12 cellular contexts compared by ENCODE assay signal in the genomic region with DNA sequence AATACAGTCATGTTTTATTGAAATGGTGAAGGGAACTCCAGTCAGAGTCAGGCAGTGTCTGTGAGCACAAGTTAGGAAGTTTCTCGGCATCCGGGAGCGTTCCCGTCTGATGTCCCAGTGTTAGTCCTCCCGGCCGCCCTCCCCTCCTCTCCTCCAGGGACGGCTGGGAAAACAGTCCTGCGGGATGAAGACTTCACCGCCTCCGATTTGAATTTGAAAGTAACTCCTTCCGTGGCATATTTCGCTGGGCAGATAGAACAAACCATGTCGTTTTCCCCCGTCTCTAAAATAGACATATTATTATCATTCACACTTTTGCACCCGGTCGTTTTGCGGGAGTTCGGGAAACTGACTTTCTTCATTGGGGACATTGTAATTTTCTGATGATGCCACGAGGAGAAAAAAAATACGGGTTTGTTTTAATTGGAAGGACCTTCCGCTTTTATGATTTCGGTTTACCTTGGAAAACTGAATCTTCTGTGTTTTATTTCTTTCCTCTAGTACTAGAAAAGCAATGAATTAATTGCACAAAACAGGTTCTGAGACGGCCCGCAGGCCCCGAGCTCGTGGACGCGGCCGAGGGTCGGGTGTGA.
DNase-seq lines count a peak whose midpoint lies in the region; ATAC-seq, FAIRE-seq and TF ChIP-seq lines count a peak whose summit lies in the region.
"Had no signal": no experiment of that assay in that cellular context is flagged by ENCODE, and none has a peak within 500 bp of the region (broad histone marks: within the 10 kb centered on the region; RNA-seq: fewer than 3 reads in every experiment).

No MANE protein-coding gene starts in this region.

- intact Hi-C loops in GM12878 (cut with micrococcal nuclease; ENCODE audit: unreplicated experiment) (no loop called here), right lobe of liver (cut with DNase I) (loop anchor here in 1 of 2 donors (10.0 kb wide), 1 partner anchor 240 kb away; no protein-coding TSS in a partner anchor), thyroid gland (cut with DNase I) (no loop called here)

- H3K4me1 ChIP-seq in GM12878 (ENCODE audit: control insufficient read depth, insufficient read depth, low read length), result no peaks in the 10 kb centered on the region
- peaks cover 0 to 8% (median 0%) of the 10 kb centered on the region in 4 donors for H3K4me1 ChIP-seq in right lobe of liver
- H3K4me1 ChIP-seq in thyroid gland, result peaks cover 8 to 11% of the 10 kb centered on the region in 2 donors
- H3K4me1 ChIP-seq: Caco-2 had no signal

- CTCF ChIA-PET in GM12878 (lab: Yijun Ruan, JAX), result no interaction called here

- H3K9me3 Mint-ChIP-seq in activated T-cell treated with anti-CD3 and anti-CD28 coated beads, Interleukin-2, amount 50 U/mL, for 72 hours, result no peaks in the 10 kb centered on the region

- peak overlapping the region; percentile 36; the same call in 1 of the 2 replicates for H3K4me3 ChIP-seq in GM12878
- H3K4me3 ChIP-seq in right lobe of liver, result peak overlapping the region; percentile 43 to 45 (median 43)
- H3K4me3 ChIP-seq in thyroid gland (replicated peaks in 1 of 3), result peak overlapping the region; percentile 4 to 21 (median 6)

- H3K79me2 ChIP-seq in GM12878 (ENCODE audit: control insufficient read depth, insufficient read depth, low read length), result no peaks in the 10 kb centered on the region

- no peak for FAIRE-seq in GM12878 (lab: Jason Lieb, UNC)

- no peak for TF ChIP-seq EP300 in GM12878 (IDR thresholded peaks at IDR 0.05; ENCODE audit: borderline replicate concordance in 1 of 2, control insufficient read depth in 1 of 2, low read depth in 2 of 2, low read length in 2 of 2)

- no peak for TF ChIP-seq RAD21 in GM12878 (IDR thresholded peaks at IDR 0.05; ENCODE audit: insufficient read depth, low read depth, low read length)

- WGBS in GM12878 (ENCODE audit: insufficient coverage, insufficient replicate concordance, low lambda C conversion rate, missing lambda C conversion rate), result 7% methylated on average over 30 of the region's 30 CpGs
- 3% methylated on average over 30 of the region's 30 CpGs for WGBS in right lobe of liver (ENCODE audit: insufficient coverage, low coverage, low lambda C conversion rate, missing lambda C conversion rate)
- 6% methylated on average over 30 of the region's 30 CpGs for WGBS in thyroid gland, 2 donors

- no peak for ATAC-seq in activated T-cell treated with anti-CD3 and anti-CD28 coated beads, Interleukin-2, amount 50 U/mL, for 72 hours (replicated peaks in 1 of 2)
- ATAC-seq in GM12878 (no peak), right lobe of liver (peak; percentile 29 to 63 (median 42)), GM18867 (IDR thresholded peaks at IDR 0.05; ENCODE audit: unreplicated experiment) (no peak)

- TF ChIP-seq CTCF in GM12878 (IDR thresholded peaks at IDR 0.05 in 2 of 3, conservative IDR thresholded peaks at IDR 0.05 in 1 of 3; ENCODE audit: control insufficient read depth in 2 of 3, extremely low read depth in 1 of 3, insufficient read depth in 1 of 3, low read depth in 3 of 3, low read length in 3 of 3), result no peak
- no peak for TF ChIP-seq CTCF in right lobe of liver (IDR thresholded peaks at IDR 0.05)
- no peak for TF ChIP-seq CTCF in thyroid gland (IDR thresholded peaks at IDR 0.05)

- H3K4me1 Mint-ChIP-seq in activated T-cell treated with anti-CD3 and anti-CD28 coated beads, Interleukin-2, amount 50 U/mL, for 72 hours (ENCODE audit: low read depth), result peaks cover 11% of the 10 kb centered on the region

- no peak for DNase-seq in activated T-cell treated with anti-CD3 and anti-CD28 coated beads, Interleukin-2, amount 50 U/mL, for 72 hours
- DNase-seq in activated T-cell treated with anti-CD3 and anti-CD28 coated beads for 4 hours, result no peak
- no peak for DNase-seq in GM12878 (ENCODE audit: low read depth, low spot score)
- DNase-seq in right lobe of liver, result no peak
- no peak for DNase-seq in thyroid gland
- no peak for DNase-seq in putamen (ENCODE audit: low spot score)
- DNase-seq in NCI-H69 (lab: John Stamatoyannopoulos, UW), result no peak
- DNase-seq: activated CD4-positive, alpha-beta T cell treated with anti-CD3 and anti-CD28 coated beads, Interleukin-2, amount 50 U/mL, for 4 hours; Caco-2; left cardiac atrium; NCI-H1930 had no signal

- in situ Hi-C loops in GM12878 (cut with MboI), result no loop called here

- H3K9me3 ChIP-seq in GM12878 (replicated peaks; ENCODE audit: control insufficient read depth, insufficient read depth, low read length) (no peaks in the 10 kb centered on the region), right lobe of liver (no peaks in the 10 kb centered on the region), thyroid gland (no peaks in the 10 kb centered on the region)
- H3K9me3 ChIP-seq: Caco-2 had no signal

- H3K4me3 Mint-ChIP-seq in activated T-cell treated with anti-CD3 and anti-CD28 coated beads, Interleukin-2, amount 50 U/mL, for 72 hours, result peak overlapping the region; percentile 75 to 84

- TF ChIP-seq POLR2A in GM12878 (IDR thresholded peaks at IDR 0.05; ENCODE audit: low read depth, low read length), result no peak
- no peak for TF ChIP-seq POLR2A in right lobe of liver (IDR thresholded peaks at IDR 0.05)
- TF ChIP-seq POLR2A in thyroid gland (IDR thresholded peaks at IDR 0.05), result no peak

- H4K20me1 ChIP-seq in GM12878 (ENCODE audit: control insufficient read depth, insufficient read depth), result no peaks in the 10 kb centered on the region

- no peaks in the 10 kb centered on the region for H3K36me3 Mint-ChIP-seq in activated T-cell treated with anti-CD3 and anti-CD28 coated beads, Interleukin-2, amount 50 U/mL, for 72 hours (ENCODE audit: insufficient read depth in 2 of 2)

- POLR2A ChIA-PET in GM12878 (lab: Charles Lee), result no interaction called here

- RAD21 ChIA-PET in GM12878 (lab: Charles Lee; ENCODE audit: unreplicated experiment), result no interaction called here

- H3K36me3 ChIP-seq in GM12878 (ENCODE audit: control insufficient read depth in 2 of 2, insufficient read depth in 2 of 2, low read length in 1 of 2) (no peaks in the 10 kb centered on the region), right lobe of liver (no peaks in the 10 kb centered on the region), thyroid gland (no peaks in the 10 kb centered on the region)

- H3K27ac Mint-ChIP-seq in activated T-cell treated with anti-CD3 and anti-CD28 coated beads, Interleukin-2, amount 50 U/mL, for 72 hours, result no peak overlapping the region

- BruUV-seq in GM12878 (replicated peaks; lab: Mats Ljungman, UMichigan), result no TSS peak

- H3K27me3 ChIP-seq in GM12878 (replicated peaks in 1 of 2; ENCODE audit: control insufficient read depth in 2 of 2, insufficient read depth in 2 of 2, low read length in 1 of 2) (peaks cover 0 to 12% of the 10 kb centered on the region in 2 experiments; a peak in 2 of 4 replicates), right lobe of liver (no peaks in the 10 kb centered on the region), thyroid gland (peaks cover 20% of the 10 kb centered on the region)

- H3K27ac ChIP-seq in GM12878 (ENCODE audit: control insufficient read depth, insufficient read depth) (no peak overlapping the region), right lobe of liver (no peak overlapping the region), thyroid gland (no peak overlapping the region)

- SMC1A ChIA-PET in GM12878 (lab: Charles Lee; ENCODE audit: uncharacterized antibody, unreplicated experiment), result no interaction called here

- H3K27me3 Mint-ChIP-seq in activated T-cell treated with anti-CD3 and anti-CD28 coated beads, Interleukin-2, amount 50 U/mL, for 72 hours (ENCODE audit: low read depth), result peaks cover 50% of the 10 kb centered on the region

- peak overlapping the region; percentile 24 for H3K4me2 ChIP-seq in GM12878 (ENCODE audit: control insufficient read depth, insufficient read depth)

- no peak overlapping the region for H3K9ac ChIP-seq in GM12878 (ENCODE audit: control insufficient read depth, insufficient read depth, low read length)

- H2AFZ ChIP-seq in GM12878 (ENCODE audit: control insufficient read depth, low read depth, low read length), result no peak overlapping the region

TF ChIP-seq in GM12878, 131 proteins besides CTCF, POLR2A, EP300 and RAD21 (continues in another document):
- TF ChIP-seq, protein P1, sequence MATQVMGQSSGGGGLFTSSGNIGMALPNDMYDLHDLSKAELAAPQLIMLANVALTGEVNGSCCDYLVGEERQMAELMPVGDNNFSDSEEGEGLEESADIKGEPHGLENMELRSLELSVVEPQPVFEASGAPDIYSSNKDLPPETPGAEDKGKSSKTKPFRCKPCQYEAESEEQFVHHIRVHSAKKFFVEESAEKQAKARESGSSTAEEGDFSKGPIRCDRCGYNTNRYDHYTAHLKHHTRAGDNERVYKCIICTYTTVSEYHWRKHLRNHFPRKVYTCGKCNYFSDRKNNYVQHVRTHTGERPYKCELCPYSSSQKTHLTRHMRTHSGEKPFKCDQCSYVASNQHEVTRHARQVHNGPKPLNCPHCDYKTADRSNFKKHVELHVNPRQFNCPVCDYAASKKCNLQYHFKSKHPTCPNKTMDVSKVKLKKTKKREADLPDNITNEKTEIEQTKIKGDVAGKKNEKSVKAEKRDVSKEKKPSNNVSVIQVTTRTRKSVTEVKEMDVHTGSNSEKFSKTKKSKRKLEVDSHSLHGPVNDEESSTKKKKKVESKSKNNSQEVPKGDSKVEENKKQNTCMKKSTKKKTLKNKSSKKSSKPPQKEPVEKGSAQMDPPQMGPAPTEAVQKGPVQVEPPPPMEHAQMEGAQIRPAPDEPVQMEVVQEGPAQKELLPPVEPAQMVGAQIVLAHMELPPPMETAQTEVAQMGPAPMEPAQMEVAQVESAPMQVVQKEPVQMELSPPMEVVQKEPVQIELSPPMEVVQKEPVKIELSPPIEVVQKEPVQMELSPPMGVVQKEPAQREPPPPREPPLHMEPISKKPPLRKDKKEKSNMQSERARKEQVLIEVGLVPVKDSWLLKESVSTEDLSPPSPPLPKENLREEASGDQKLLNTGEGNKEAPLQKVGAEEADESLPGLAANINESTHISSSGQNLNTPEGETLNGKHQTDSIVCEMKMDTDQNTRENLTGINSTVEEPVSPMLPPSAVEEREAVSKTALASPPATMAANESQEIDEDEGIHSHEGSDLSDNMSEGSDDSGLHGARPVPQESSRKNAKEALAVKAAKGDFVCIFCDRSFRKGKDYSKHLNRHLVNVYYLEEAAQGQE (IDR thresholded peaks at IDR 0.05; ENCODE audit: low read depth, low read length), result no peak
- TF ChIP-seq KLF5 (IDR thresholded peaks at IDR 0.05; ENCODE audit: partially characterized antibody), result no peak

Comparison
In these comparisons a context has a peak if more than half of its experiments do, and no peak if none do; other contexts are left out.
1. ATAC-seq: peak in right lobe of liver (4 of 4); none in activated T-cell treated with anti-CD3 and anti-CD28 coated beads, Interleukin-2, amount 50 U/mL, for 72 hours (0 of 2), GM12878 (single experiment) and GM18867 (single experiment).
2. Peak in every context shown above with its lines, with median percentiles within 50 percentile points of each other: H3K4me3 ChIP-seq.